ENCODE assay signal across 24 cellular contexts in genomic region chr11:22884268-22884667, GRCh38. TPM values are rescaled to one million over a fixed set of nuclear protein-coding genes. Genes with fewer than 3 reads are reported as not detected.
DNase-seq lines count a peak whose midpoint lies in the region; ATAC-seq, FAIRE-seq and TF ChIP-seq lines count a peak whose summit lies in the region.
"Had no signal": no experiment of that assay in that cellular context is flagged by ENCODE, and none has a peak within 500 bp of the region (broad histone marks: within the 10 kb centered on the region; RNA-seq: fewer than 3 reads in every experiment).

No MANE protein-coding gene starts in this region.

- H3K4me1 ChIP-seq in adipocyte (ENCODE audit: control insufficient read depth, insufficient read depth, low read length) (peaks cover 30% of the 10 kb centered on the region), HepG2 (ENCODE audit: insufficient read depth, low read length) (peaks cover 8% of the 10 kb centered on the region; the same call in 1 of the 2 replicates), tibial nerve (no peaks in the 10 kb centered on the region)

- no peak overlapping the region for H3K4me2 ChIP-seq in HepG2 (ENCODE audit: low read depth, low read length)

- TF ChIP-seq CTCF in AG10803 (conservative IDR thresholded peaks at IDR 0.05; ENCODE audit: low read length), result no peak
- no peak for TF ChIP-seq CTCF in HepG2 (CRISPR knock-in tag; IDR thresholded peaks at IDR 0.05)
- TF ChIP-seq CTCF in tibial nerve (IDR thresholded peaks at IDR 0.05), result no peak

- TF ChIP-seq EP300 in HepG2 (IDR thresholded peaks at IDR 0.05; ENCODE audit: low read depth in 2 of 2, low read length in 2 of 2), result no peak
- no peak for TF ChIP-seq EP300 in HepG2 (CRISPR knock-in tag; IDR thresholded peaks at IDR 0.05; ENCODE audit: borderline replicate concordance)
- no peak for TF ChIP-seq EP300 in tibial nerve (IDR thresholded peaks at IDR 0.05)

- no peaks in the 10 kb centered on the region for H3K79me2 ChIP-seq in HepG2 (ENCODE audit: insufficient read depth, low read length)

- H3K27me3 ChIP-seq in adipocyte (replicated peaks; ENCODE audit: control insufficient read depth, insufficient read depth, low read length), result no peaks in the 10 kb centered on the region
- H3K27me3 ChIP-seq in HepG2 (ENCODE audit: control insufficient read depth in 1 of 2, insufficient read depth in 2 of 2, low read length in 2 of 2), result no peaks in the 10 kb centered on the region
- no peaks in the 10 kb centered on the region for H3K27me3 ChIP-seq in tibial nerve

- TF ChIP-seq POLR2A in HepG2 (IDR thresholded peaks at IDR 0.05; ENCODE audit: insufficient read depth in 1 of 2, low read depth in 2 of 2, low read length in 2 of 2) (no peak), tibial nerve (IDR thresholded peaks at IDR 0.05) (no peak)

- TF ChIP-seq RAD21 in HepG2 (CRISPR knock-in tag; IDR thresholded peaks at IDR 0.05), result no peak

- peak; percentile 25 for DNase-seq in AG10803 (ENCODE audit: low read depth)
- DNase-seq in adipocyte (ENCODE audit: low read depth), result peak; percentile 88
- peak; percentile 3 for DNase-seq in myocyte (ENCODE audit: low read depth)
- no peak for DNase-seq in HepG2 (ENCODE audit: low spot score)
- no peak for DNase-seq in tibial nerve (ENCODE audit: low spot score in 2 of 2)
- DNase-seq in hippocampal formation (lab: John Stamatoyannopoulos, UW), result no peak
- DNase-seq: 8988T; AML-193; C1 segment of cervical spinal cord; CD8-positive, alpha-beta T cell; GDM1; GM23248; H9; HFFc6; NCI-H1105; NCI-H2029 treated with DMSO at 0.1 percent for 48 hours; NCI-H226; NCI-H524; NCI-H82; Right ventricle myocardium superior; SW 1271 had no signal

- H3K9me3 ChIP-seq in adipocyte (ENCODE audit: control insufficient read depth, low read length), result no peaks in the 10 kb centered on the region
- H3K9me3 ChIP-seq in HepG2 (ENCODE audit: low read length), result no peaks in the 10 kb centered on the region
- no peaks in the 10 kb centered on the region for H3K9me3 ChIP-seq in tibial nerve

- H3K4me3 ChIP-seq in AG10803 (ENCODE audit: low read length), result no peak overlapping the region
- no peak overlapping the region for H3K4me3 ChIP-seq in adipocyte (ENCODE audit: low read length)
- H3K4me3 ChIP-seq in HepG2 (replicated peaks in 1 of 3; ENCODE audit: insufficient read depth in 1 of 3, low read depth in 2 of 3, low read length in 3 of 3), result no peak overlapping the region
- H3K4me3 ChIP-seq in tibial nerve, result no peak overlapping the region
- H3K4me3 ChIP-seq: GM23248, K562 had no signal

- FAIRE-seq in endometrium (lab: Jason Lieb, UNC) (peak; percentile 58), HepG2 (lab: Jason Lieb, UNC) (no peak)
- FAIRE-seq: K562 had no signal

- intact Hi-C loops in HepG2 (cut with micrococcal nuclease; ENCODE audit: unreplicated experiment), result no loop called here

- no peak overlapping the region for H2AFZ ChIP-seq in HepG2 (ENCODE audit: low read length)
- H2AFZ ChIP-seq: GM23248 had no signal

- 47% methylated on average over 2 of the region's 2 CpGs for WGBS in HepG2 (ENCODE audit: low lambda C conversion rate)
- WGBS in tibial nerve, 2 donors, result 52 to 57% methylated on average over 2 of the region's 2 CpGs

- CTCF ChIA-PET in HepG2 (lab: Yijun Ruan, JAX; ENCODE audit: low intra/inter-chr PET ratio, low total read pairs), result no interaction called here

- H3K36me3 ChIP-seq in adipocyte (ENCODE audit: control insufficient read depth, insufficient read depth, low read length, severe bottlenecking), result no peaks in the 10 kb centered on the region
- no peaks in the 10 kb centered on the region for H3K36me3 ChIP-seq in HepG2 (replicated peaks in 1 of 2; ENCODE audit: control insufficient read depth in 1 of 2, insufficient read depth in 2 of 2, low read length in 2 of 2)
- no peaks in the 10 kb centered on the region for H3K36me3 ChIP-seq in tibial nerve

- peak overlapping the region; percentile 41 for H3K9ac ChIP-seq in adipocyte (ENCODE audit: low read length)
- no peak overlapping the region for H3K9ac ChIP-seq in HepG2 (ENCODE audit: insufficient read depth, low read depth, low read length)
- H3K9ac ChIP-seq: GM23248 had no signal

- in situ Hi-C loops in HepG2 (cut with HindIII; ENCODE audit: extremely low pct_ligation_motif_present, low pct_unique_long_range_greater_than_20kb), result no loop called here

- BruUV-seq in HepG2 (replicated peaks; lab: Mats Ljungman, UMichigan), result no TSS peak

- H3K27ac ChIP-seq in HepG2 (ENCODE audit: extremely low read length, insufficient read depth, low read length) (no peak overlapping the region), tibial nerve (no peak overlapping the region)
- H3K27ac ChIP-seq: GM23248 had no signal

- no peak for ATAC-seq in HepG2
- ATAC-seq: CD8-positive, alpha-beta T cell; K562 had no signal

- POLR2A ChIA-PET in HepG2 (lab: Yijun Ruan, JAX), result no interaction called here

- H4K20me1 ChIP-seq in HepG2 (ENCODE audit: insufficient read depth, low read length), result no peaks in the 10 kb centered on the region

TF ChIP-seq in HepG2, 621 proteins besides CTCF, POLR2A, EP300 and RAD21 (continues in another document):
- TF ChIP-seq ZNF329 (CRISPR knock-in tag; IDR thresholded peaks at IDR 0.05; ENCODE audit: low read depth), result no peak
- TF ChIP-seq SNAPC2 (CRISPR knock-in tag; IDR thresholded peaks at IDR 0.05), result no peak
- TF ChIP-seq CENPBD1 (CRISPR knock-in tag; IDR thresholded peaks at IDR 0.05; ENCODE audit: borderline replicate concordance, low read depth), result no peak
- TF ChIP-seq ZSCAN12 (CRISPR knock-in tag; IDR thresholded peaks at IDR 0.05), result no peak

RNA-seq across cellular contexts. Expression of gene CCDC179, which starts 24.0 kb away (rescaled TPM):
- total RNA-seq in myocyte, result not detected in 2 replicates
- 0.10 TPM for polyA plus RNA-seq in myocyte (2012)
- total RNA-seq in HepG2 (2016; rRNA removed; fragmentation: Illumina TruSeq; extraction: Trizol), result not detected in 2 replicates
- total RNA-seq in HepG2 (2016; cell fraction: cytosol; rRNA removed; fragmentation: Illumina TruSeq; extraction: Trizol; ENCODE audit: low read depth), result not detected in 2 replicates
- total RNA-seq in HepG2 (2016; cell fraction: insoluble cytoplasmic fraction; rRNA removed; fragmentation: Illumina TruSeq; extraction: Trizol), result not detected in 2 replicates
- not detected in 2 replicates for total RNA-seq in HepG2 (2016; cell fraction: membrane; rRNA removed; fragmentation: Illumina TruSeq; extraction: Trizol)
- total RNA-seq in HepG2 (2016; cell fraction: nucleus; rRNA removed; fragmentation: Illumina TruSeq; extraction: Trizol), result not detected in 2 replicates
- not detected in 2 replicates for polyA plus RNA-seq in HepG2 (2011; rRNA removed)
- not detected in 2 replicates for polyA plus RNA-seq in HepG2 (2011; cell fraction: cytosol; rRNA removed)
- not detected in 2 replicates for polyA plus RNA-seq in HepG2 (2011; cell fraction: nucleus; rRNA removed)
- not detected in 2 replicates for polyA plus RNA-seq in HepG2 (2012)
- not detected in 2 replicates for polyA plus RNA-seq in HepG2 (2016; cell fraction: cytosol; fragmentation: Illumina TruSeq; extraction: Trizol; ENCODE audit: low read depth)
- polyA plus RNA-seq in HepG2 (2016; cell fraction: insoluble cytoplasmic fraction; fragmentation: Illumina TruSeq; extraction: Trizol; ENCODE audit: low read depth), result not detected in 2 replicates
- not detected in 2 replicates for polyA plus RNA-seq in HepG2 (2016; cell fraction: membrane; fragmentation: Illumina TruSeq; extraction: Trizol; ENCODE audit: low read depth)
- polyA plus RNA-seq in HepG2 (2016; cell fraction: nucleus; fragmentation: Illumina TruSeq; extraction: Trizol; ENCODE audit: insufficient read depth, low read depth), result not detected in 2 replicates
- not detected in 2 replicates for polyA minus RNA-seq in HepG2 (2011; rRNA and poly(A)+ RNA removed; ENCODE audit: low replicate concordance)
- not detected in 2 replicates for polyA minus RNA-seq in HepG2 (2011; cell fraction: cytosol; rRNA and poly(A)+ RNA removed)
- polyA minus RNA-seq in HepG2 (2011; cell fraction: nucleus; rRNA and poly(A)+ RNA removed), result not detected in 2 replicates
- not detected for total RNA-seq in tibial nerve
- total RNA-seq: CD8-positive, alpha-beta T cell; GM23248; H9; HFFc6; K562; Right ventricle myocardium superior; SK-MEL-5 had no signal
- polyA plus RNA-seq: GM23248, K562 had no signal

RNA-seq across cellular contexts. Expression of gene SVIP, which starts 54.7 kb away (rescaled TPM):
- total RNA-seq in myocyte (3.3 and 4.9 TPM in 2 replicates), HepG2 (2016; rRNA removed; fragmentation: Illumina TruSeq; extraction: Trizol) (27.2 and 31.1 TPM in 2 replicates), tibial nerve (10 to 100 TPM; 16.8 to 32.7 (median 22.6) TPM)
- polyA plus RNA-seq in myocyte (2012), result 9.8 TPM
- total RNA-seq in HepG2 (2016; cell fraction: cytosol; rRNA removed; fragmentation: Illumina TruSeq; extraction: Trizol; ENCODE audit: low read depth), result 36.5 and 46.9 TPM in 2 replicates
- 28.9 and 29.7 TPM in 2 replicates for total RNA-seq in HepG2 (2016; cell fraction: insoluble cytoplasmic fraction; rRNA removed; fragmentation: Illumina TruSeq; extraction: Trizol)
- 54.7 and 55.9 TPM in 2 replicates for total RNA-seq in HepG2 (2016; cell fraction: membrane; rRNA removed; fragmentation: Illumina TruSeq; extraction: Trizol)
- total RNA-seq in HepG2 (2016; cell fraction: nucleus; rRNA removed; fragmentation: Illumina TruSeq; extraction: Trizol), result 10.0 and 11.5 TPM in 2 replicates
- polyA plus RNA-seq in HepG2 (2011; rRNA removed), result 5.8 and 6.3 TPM in 2 replicates
- 1.2 and 1.7 TPM in 2 replicates for polyA plus RNA-seq in HepG2 (2011; cell fraction: cytosol; rRNA removed)
- 0.96 and 1.8 TPM in 2 replicates for polyA plus RNA-seq in HepG2 (2011; cell fraction: nucleus; rRNA removed)
- 11.8 and 13.4 TPM in 2 replicates for polyA plus RNA-seq in HepG2 (2012)
- 88.9 and 123 TPM in 2 replicates for polyA plus RNA-seq in HepG2 (2016; cell fraction: cytosol; fragmentation: Illumina TruSeq; extraction: Trizol; ENCODE audit: low read depth)
- 37.2 and 40.5 TPM in 2 replicates for polyA plus RNA-seq in HepG2 (2016; cell fraction: insoluble cytoplasmic fraction; fragmentation: Illumina TruSeq; extraction: Trizol; ENCODE audit: low read depth)
- polyA plus RNA-seq in HepG2 (2016; cell fraction: membrane; fragmentation: Illumina TruSeq; extraction: Trizol; ENCODE audit: low read depth), result 71.3 and 75.6 TPM in 2 replicates
- polyA plus RNA-seq in HepG2 (2016; cell fraction: nucleus; fragmentation: Illumina TruSeq; extraction: Trizol; ENCODE audit: insufficient read depth, low read depth), result 22.8 and 28.1 TPM in 2 replicates
- 0.98 and 1.5 TPM in 2 replicates for polyA minus RNA-seq in HepG2 (2011; rRNA and poly(A)+ RNA removed; ENCODE audit: low replicate concordance)
- polyA minus RNA-seq in HepG2 (2011; cell fraction: cytosol; rRNA and poly(A)+ RNA removed), result 0.62 and 0.89 TPM in 2 replicates
- 9.3 and 12.2 TPM in 2 replicates for polyA minus RNA-seq in HepG2 (2011; cell fraction: nucleus; rRNA and poly(A)+ RNA removed)

Comparison
In these comparisons a context has a peak if more than half of its experiments do, and no peak if none do; other contexts are left out.
1. DNase-seq: peak in AG10803 (single experiment), adipocyte (single experiment) and myocyte (single experiment); none in HepG2 (single experiment), tibial nerve (0 of 2) and hippocampal formation (0 of 2).